ENCODE assay signal across 14 cellular contexts in genomic region chr6:134374486-134374885, GRCh38. TPM values are rescaled to one million over a fixed set of nuclear protein-coding genes. Genes with fewer than 3 reads are reported as not detected.
A peak's percentile ranks its signal among the peaks of the same experiment; 100 is the strongest.
DNase-seq lines count a peak whose midpoint lies in the region; ATAC-seq and TF ChIP-seq lines count a peak whose summit lies in the region.
"Had no signal": no experiment of that assay in that cellular context is flagged by ENCODE, and none has a peak within 500 bp of the region (broad histone marks: within the 10 kb centered on the region; RNA-seq: fewer than 3 reads in every experiment).

No MANE protein-coding gene starts in this region.

- no peak overlapping the region for H3K4me2 ChIP-seq in Karpas-422 (ENCODE audit: low read depth, low read length, poor library complexity, severe bottlenecking)
- H3K4me2 ChIP-seq: KMS-11 had no signal

- no peak for ATAC-seq in activated naive CD8-positive, alpha-beta T cell treated with anti-CD3 and anti-CD28 coated beads, Interleukin-2, amount 10 ng/mL, durations not matched to agents 7 days and 5 days (ENCODE audit: low read depth)
- no peak for ATAC-seq in activated naive CD8-positive, alpha-beta T cell treated with anti-CD3 and anti-CD28 coated beads, Interleukin-2, amount 50 U/mL, for 24 hours
- ATAC-seq in GM21528 (IDR thresholded peaks at IDR 0.05; ENCODE audit: low FRiP score, unreplicated experiment) = no peak

- peaks cover 16% of the 10 kb centered on the region for H3K4me1 ChIP-seq in adipocyte (ENCODE audit: control insufficient read depth, insufficient read depth, low read length)
- peaks cover 0 to 33% (median 24%) of the 10 kb centered on the region in 4 donors for H3K4me1 ChIP-seq in tibial artery
- no peaks in the 10 kb centered on the region for H3K4me1 ChIP-seq in SJCRH30
- peaks cover 9% of the 10 kb centered on the region for H3K4me1 ChIP-seq in Karpas-422 (ENCODE audit: low read length)

- H4K20me1 ChIP-seq in Karpas-422 (ENCODE audit: insufficient read depth, low read depth, low read length) = no peaks in the 10 kb centered on the region

- no peaks in the 10 kb centered on the region for H3K27me3 Mint-ChIP-seq in activated naive CD8-positive, alpha-beta T cell treated with anti-CD3 and anti-CD28 coated beads, Interleukin-2, amount 10 ng/mL, durations not matched to agents 7 days and 5 days
- no peaks in the 10 kb centered on the region for H3K27me3 Mint-ChIP-seq in activated naive CD8-positive, alpha-beta T cell treated with anti-CD3 and anti-CD28 coated beads, Interleukin-2, amount 50 U/mL, for 24 hours
- H3K27me3 Mint-ChIP-seq: naive B cell had no signal

- POLR2A ChIA-PET in activated naive CD8-positive, alpha-beta T cell treated with anti-CD3 and anti-CD28 coated beads, Interleukin-2, amount 10 ng/mL, durations not matched to agents 7 days and 5 days (lab: Charles Lee) = no interaction called here

- H3K36me3 Mint-ChIP-seq in activated naive CD8-positive, alpha-beta T cell treated with anti-CD3 and anti-CD28 coated beads, Interleukin-2, amount 10 ng/mL, durations not matched to agents 7 days and 5 days = peaks cover 6% of the 10 kb centered on the region
- H3K36me3 Mint-ChIP-seq in activated naive CD8-positive, alpha-beta T cell treated with anti-CD3 and anti-CD28 coated beads, Interleukin-2, amount 50 U/mL, for 24 hours (ENCODE audit: low read depth) = no peaks in the 10 kb centered on the region
- H3K36me3 Mint-ChIP-seq: naive B cell had no signal

- H3K27ac ChIP-seq in tibial artery = peak overlapping the region; percentile 65 to 73
- H3K27ac ChIP-seq in SJCRH30 = no peak overlapping the region
- no peak overlapping the region for H3K27ac ChIP-seq in Karpas-422 (ENCODE audit: low read length)
- H3K27ac ChIP-seq: KMS-11 had no signal

- H3K27me3 ChIP-seq in adipocyte (replicated peaks; ENCODE audit: control insufficient read depth, insufficient read depth, low read length) (no peaks in the 10 kb centered on the region), tibial artery (no peaks in the 10 kb centered on the region), SJCRH30 (no peaks in the 10 kb centered on the region), Karpas-422 (ENCODE audit: low read length) (no peaks in the 10 kb centered on the region)
- H3K27me3 ChIP-seq: transverse colon had no signal

- peaks cover 4% of the 10 kb centered on the region for H3K9me3 Mint-ChIP-seq in activated naive CD8-positive, alpha-beta T cell treated with anti-CD3 and anti-CD28 coated beads, Interleukin-2, amount 10 ng/mL, durations not matched to agents 7 days and 5 days
- H3K9me3 Mint-ChIP-seq in activated naive CD8-positive, alpha-beta T cell treated with anti-CD3 and anti-CD28 coated beads, Interleukin-2, amount 50 U/mL, for 24 hours = no peaks in the 10 kb centered on the region

- peaks cover 27% of the 10 kb centered on the region for H3K4me1 Mint-ChIP-seq in activated naive CD8-positive, alpha-beta T cell treated with anti-CD3 and anti-CD28 coated beads, Interleukin-2, amount 10 ng/mL, durations not matched to agents 7 days and 5 days
- peaks cover 39% of the 10 kb centered on the region for H3K4me1 Mint-ChIP-seq in activated naive CD8-positive, alpha-beta T cell treated with anti-CD3 and anti-CD28 coated beads, Interleukin-2, amount 50 U/mL, for 24 hours

- H3K79me2 ChIP-seq in Karpas-422 (ENCODE audit: low read length) = no peaks in the 10 kb centered on the region

- H3K9ac ChIP-seq in adipocyte (ENCODE audit: low read length) = no peak overlapping the region
- H3K9ac ChIP-seq in Karpas-422 (ENCODE audit: low read length) = no peak overlapping the region
- H3K9ac ChIP-seq: KMS-11 had no signal

- H3K9me2 ChIP-seq in Karpas-422 (replicated peaks; ENCODE audit: insufficient read depth, low read length) = no peaks in the 10 kb centered on the region

- no peak for DNase-seq in activated naive CD8-positive, alpha-beta T cell treated with anti-CD3 and anti-CD28 coated beads, Interleukin-2, amount 10 ng/mL, durations not matched to agents 7 days and 5 days
- no peak for DNase-seq in activated naive CD8-positive, alpha-beta T cell treated with anti-CD3 and anti-CD28 coated beads, Interleukin-2, amount 50 U/mL, for 24 hours
- DNase-seq in adipocyte (ENCODE audit: low read depth) (peak; percentile 7), fibroblast of peridontal ligament (ENCODE audit: extremely low read depth) (peak; percentile 49), tibial artery (peak; percentile 39 to 83), SJCRH30 (no peak), Karpas-422 (no peak)
- DNase-seq: activated CD4-positive, alpha-beta T cell treated with anti-CD3 and anti-CD28 coated beads, Interleukin-2, amount 50 U/mL, for 4 hours; activated effector memory CD4-positive, alpha-beta T cell treated with anti-CD3 and anti-CD28 coated beads, Interleukin-2, amount 50 U/mL, for 16 hours; cortex of kidney; naive B cell; transverse colon had no signal

- H3K36me3 ChIP-seq in adipocyte (ENCODE audit: control insufficient read depth, insufficient read depth, low read length, severe bottlenecking) (no peaks in the 10 kb centered on the region), tibial artery (no peaks in the 10 kb centered on the region), SJCRH30 (no peaks in the 10 kb centered on the region), Karpas-422 (ENCODE audit: insufficient read depth, low read length) (no peaks in the 10 kb centered on the region)
- H3K36me3 ChIP-seq: transverse colon had no signal

- intact Hi-C loops in tibial artery (cut with DNase I; ENCODE audit: low total_unique reads) = loop anchor here (10.0 kb wide), 1 partner anchor 200 kb away; no protein-coding TSS in a partner anchor

- H2AFZ ChIP-seq in Karpas-422 (ENCODE audit: low read length) = no peak overlapping the region

- no peak for TF ChIP-seq CTCF in tibial artery (IDR thresholded peaks at IDR 0.05)

- peak overlapping the region; percentile 50 for H3K27ac Mint-ChIP-seq in activated naive CD8-positive, alpha-beta T cell treated with anti-CD3 and anti-CD28 coated beads, Interleukin-2, amount 10 ng/mL, durations not matched to agents 7 days and 5 days
- H3K27ac Mint-ChIP-seq in activated naive CD8-positive, alpha-beta T cell treated with anti-CD3 and anti-CD28 coated beads, Interleukin-2, amount 50 U/mL, for 24 hours = no peak overlapping the region

- H3K4me3 ChIP-seq in adipocyte (ENCODE audit: low read length) (no peak overlapping the region), tibial artery (no peak overlapping the region), SJCRH30 (no peak overlapping the region), Karpas-422 (ENCODE audit: low read length) (no peak overlapping the region)
- H3K4me3 ChIP-seq: transverse colon had no signal

- H3K4me3 Mint-ChIP-seq in activated naive CD8-positive, alpha-beta T cell treated with anti-CD3 and anti-CD28 coated beads, Interleukin-2, amount 10 ng/mL, durations not matched to agents 7 days and 5 days = no peak overlapping the region
- H3K4me3 Mint-ChIP-seq in activated naive CD8-positive, alpha-beta T cell treated with anti-CD3 and anti-CD28 coated beads, Interleukin-2, amount 50 U/mL, for 24 hours = no peak overlapping the region
- H3K4me3 Mint-ChIP-seq: naive B cell had no signal

- no peaks in the 10 kb centered on the region for H3K9me3 ChIP-seq in adipocyte (ENCODE audit: control insufficient read depth, low read length)
- no peaks in the 10 kb centered on the region for H3K9me3 ChIP-seq in tibial artery
- H3K9me3 ChIP-seq in SJCRH30 (replicated peaks) = no peaks in the 10 kb centered on the region
- H3K9me3 ChIP-seq in Karpas-422 (ENCODE audit: low read length) = no peaks in the 10 kb centered on the region
- H3K9me3 ChIP-seq: transverse colon had no signal

RNA-seq across cellular contexts. Expression of gene SGK1, which starts 56.6 kb away (rescaled TPM):
- 10 to 100 TPM; 31.5 to 35.1 TPM for total RNA-seq in activated naive CD8-positive, alpha-beta T cell treated with anti-CD3 and anti-CD28 coated beads, Interleukin-2, amount 10 ng/mL, durations not matched to agents 7 days and 5 days
- total RNA-seq in SJCRH30 (2014; rRNA removed; shearing (Covaris generic)) = 1.6 and 1.7 TPM in 2 replicates
- 2.4 and 5.2 TPM in 2 replicates for total RNA-seq in Karpas-422 (2014; rRNA removed; shearing (Covaris generic); ENCODE audit: low replicate concordance)

Comparison
In these comparisons a context has a peak if more than half of its experiments do, and no peak if none do; other contexts are left out.
1. DNase-seq: peak in adipocyte (single experiment), fibroblast of peridontal ligament (single experiment) and tibial artery (2 of 2); none in activated naive CD8-positive, alpha-beta T cell treated with anti-CD3 and anti-CD28 coated beads, Interleukin-2, amount 10 ng/mL, durations not matched to agents 7 days and 5 days (single experiment), activated naive CD8-positive, alpha-beta T cell treated with anti-CD3 and anti-CD28 coated beads, Interleukin-2, amount 50 U/mL, for 24 hours (single experiment), SJCRH30 (0 of 2) and Karpas-422 (single experiment).
2. H3K27ac ChIP-seq: peak in tibial artery (2 of 2); none in SJCRH30 (single experiment) and Karpas-422 (single experiment).